In the genomic region with DNA sequence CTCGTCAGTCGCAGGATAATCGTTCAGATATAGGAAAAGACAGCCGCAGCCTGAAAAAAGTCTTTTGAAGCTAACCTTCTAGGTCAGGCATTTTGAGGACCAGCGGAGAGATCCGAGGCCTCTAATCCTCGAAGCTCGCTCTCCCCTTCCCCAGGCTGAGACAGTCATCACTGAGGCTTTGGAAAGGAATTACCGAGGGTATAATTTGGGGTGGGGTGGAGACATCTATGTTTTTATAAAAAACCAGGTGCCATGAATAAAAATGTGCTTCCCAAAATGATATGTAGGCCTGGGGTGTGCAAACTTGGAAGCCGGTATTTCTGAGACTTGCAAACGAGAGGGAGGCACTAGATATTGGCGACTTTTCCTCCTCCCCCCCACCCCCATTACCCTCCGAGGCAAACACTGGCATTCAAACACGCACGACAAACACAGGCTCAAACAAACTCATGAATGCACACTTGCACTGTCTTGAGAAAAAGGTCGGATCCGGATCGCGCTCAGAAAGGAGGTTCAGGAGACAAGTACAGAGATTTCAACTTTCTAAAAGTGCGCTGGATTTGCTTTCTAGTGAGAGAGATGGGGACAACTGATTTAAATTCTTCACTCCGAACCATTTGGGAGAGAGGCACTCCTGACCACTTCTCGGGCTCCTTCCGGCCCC, we compare ENCODE assay signal across 11 cellular contexts. TPM values are rescaled to one million over a fixed set of nuclear protein-coding genes. Genes with fewer than 3 reads are reported as not detected.
DNase-seq lines count a peak whose midpoint lies in the region; ATAC-seq and TF ChIP-seq lines count a peak whose summit lies in the region.
"Had no signal": no experiment of that assay in that cellular context is flagged by ENCODE, and none has a peak within 500 bp of the region (broad histone marks: within the 10 kb centered on the region; RNA-seq: fewer than 3 reads in every experiment).

No MANE protein-coding gene starts in this region.

- H3K36me3 Mint-ChIP-seq in activated T-cell treated with anti-CD3 and anti-CD28 coated beads, Interleukin-2, amount 50 U/mL, for 72 hours (ENCODE audit: insufficient read depth in 2 of 2): no peaks in the 10 kb centered on the region
- no peaks in the 10 kb centered on the region for H3K36me3 Mint-ChIP-seq in MCF 10A (ENCODE audit: insufficient read depth, unreplicated experiment)

- no peak for TF ChIP-seq POLR2A in transverse colon (IDR thresholded peaks at IDR 0.05)

- peaks cover 100% of the 10 kb centered on the region for H3K27me3 ChIP-seq in transverse colon

- peaks cover 90% of the 10 kb centered on the region for H3K27me3 Mint-ChIP-seq in activated T-cell treated with anti-CD3 and anti-CD28 coated beads, Interleukin-2, amount 50 U/mL, for 72 hours (ENCODE audit: low read depth)
- peaks cover 38% of the 10 kb centered on the region for H3K27me3 Mint-ChIP-seq in MCF 10A (ENCODE audit: insufficient read depth, unreplicated experiment)

- H3K9me3 Mint-ChIP-seq in activated T-cell treated with anti-CD3 and anti-CD28 coated beads, Interleukin-2, amount 50 U/mL, for 72 hours: no peaks in the 10 kb centered on the region
- H3K9me3 Mint-ChIP-seq in MCF 10A (ENCODE audit: unreplicated experiment): no peaks in the 10 kb centered on the region

- POLR2A ChIA-PET in MCF 10A (lab: Yijun Ruan, JAX): no interaction called here

- intact Hi-C loops in MCF 10A (cut with micrococcal nuclease): no loop called here
- intact Hi-C loops in transverse colon (cut with DNase I; ENCODE audit: low total_unique reads): no loop called here

- no TSS peak for BruUV-seq in MCF 10A (replicated peaks; lab: Mats Ljungman, UMichigan)

- no peak overlapping the region for H3K27ac Mint-ChIP-seq in activated T-cell treated with anti-CD3 and anti-CD28 coated beads, Interleukin-2, amount 50 U/mL, for 72 hours
- H3K27ac Mint-ChIP-seq in MCF 10A (ENCODE audit: low read depth, unreplicated experiment): peak overlapping the region; percentile 75

- in situ Hi-C loops in transverse colon (cut with MboI; ENCODE audit: low pct_ligation_motif_present in 1 of 4, low pct_unique_long_range_greater_than_20kb in 1 of 4, low sequenced_read_pairs in 3 of 4): no loop called here

- peak overlapping the region; percentile 87 for H3K27ac ChIP-seq in mesodermal cell (ENCODE audit: low read depth, low read length, severe bottlenecking)
- H3K27ac ChIP-seq in transverse colon: no peak overlapping the region
- H3K27ac ChIP-seq: BLaER1 treated with 17β-estradiol and CSF1 and Interleukin-3, amounts not matched to agents 10 nM and 100 nM had no signal

- CTCF ChIA-PET in MCF 10A (lab: Yijun Ruan, JAX): interaction anchor here (0.7 kb wide), 1 partner anchor 295 kb away, joined by 4 read pairs; no protein-coding TSS in a partner anchor

- peak overlapping the region; percentile 95 for H3K4me3 ChIP-seq in mesodermal cell (ENCODE audit: extremely low read depth, insufficient read depth, low read length, poor library complexity, severe bottlenecking)
- H3K4me3 ChIP-seq in transverse colon: peak overlapping the region in 3 of 4 donors; percentile 51 to 55 (median 54)
- H3K4me3 ChIP-seq: BLaER1 treated with 17β-estradiol and CSF1 and Interleukin-3, amounts not matched to agents 10 nM and 100 nM had no signal

- no peak for TF ChIP-seq CTCF in MCF 10A (IDR thresholded peaks at IDR 0.05; ENCODE audit: unreplicated experiment)
- no peak for TF ChIP-seq CTCF in transverse colon (IDR thresholded peaks at IDR 0.05)

- WGBS in mesodermal cell (ENCODE audit: insufficient coverage in 2 of 2), 2 experiments: 2 to 3% methylated on average over 15 to 22 of the region's 23 CpGs
- WGBS in transverse colon (ENCODE audit: low coverage in 1 of 2), 2 donors: 10 to 16% methylated on average over 7 to 23 of the region's 23 CpGs

- no peak for DNase-seq in activated T-cell treated with anti-CD3 and anti-CD28 coated beads, Interleukin-2, amount 50 U/mL, for 72 hours
- no peak for DNase-seq in activated T-cell treated with anti-CD3 and anti-CD28 coated beads, Interleukin-2, amount 50 U/mL, for 1 hour
- DNase-seq in MCF 10A (ENCODE audit: unreplicated experiment) (no peak), transverse colon (no peak), amniotic stem cell (lab: John Stamatoyannopoulos, UW) (no peak), AML-193 (lab: John Stamatoyannopoulos, UW) (no peak)

- H3K4me1 Mint-ChIP-seq in activated T-cell treated with anti-CD3 and anti-CD28 coated beads, Interleukin-2, amount 50 U/mL, for 72 hours (ENCODE audit: low read depth): peaks cover 10% of the 10 kb centered on the region
- H3K4me1 Mint-ChIP-seq in MCF 10A (ENCODE audit: insufficient read depth, unreplicated experiment): peaks cover 17% of the 10 kb centered on the region

- H3K4me1 ChIP-seq in mesodermal cell (ENCODE audit: control insufficient read depth, insufficient read depth, low read length, poor library complexity, severe bottlenecking) (peaks cover 40% of the 10 kb centered on the region), transverse colon (peaks cover 0 to 27% (median 17%) of the 10 kb centered on the region in 4 donors)
- H3K4me1 ChIP-seq: BLaER1 treated with 17β-estradiol and CSF1 and Interleukin-3, amounts not matched to agents 10 nM and 100 nM had no signal

- H3K4me3 Mint-ChIP-seq in activated T-cell treated with anti-CD3 and anti-CD28 coated beads, Interleukin-2, amount 50 U/mL, for 72 hours: peak overlapping the region; percentile 77 to 85
- peak overlapping the region; percentile 86 for H3K4me3 Mint-ChIP-seq in MCF 10A (ENCODE audit: unreplicated experiment)

- H3K36me3 ChIP-seq in mesodermal cell (ENCODE audit: control insufficient read depth, insufficient read depth, low read length) (peaks cover 36% of the 10 kb centered on the region), transverse colon (no peaks in the 10 kb centered on the region)
- H3K36me3 ChIP-seq: BLaER1 treated with 17β-estradiol and CSF1 and Interleukin-3, amounts not matched to agents 10 nM and 100 nM had no signal

- H3K9me3 ChIP-seq in mesodermal cell (ENCODE audit: control insufficient read depth, low read length) (no peaks in the 10 kb centered on the region), transverse colon (no peaks in the 10 kb centered on the region)

- no peak for TF ChIP-seq EP300 in transverse colon (IDR thresholded peaks at IDR 0.05; ENCODE audit: low read depth)

- no peak for ATAC-seq in activated T-cell treated with anti-CD3 and anti-CD28 coated beads, Interleukin-2, amount 50 U/mL, for 72 hours (replicated peaks in 1 of 2)
- no peak for ATAC-seq in HG03460 (IDR thresholded peaks at IDR 0.05; ENCODE audit: unreplicated experiment)

RNA-seq across cellular contexts. Expression of gene MSX2, which starts 0.9 kb away (rescaled TPM):
- total RNA-seq in activated T-cell treated with anti-CD3 and anti-CD28 coated beads, Interleukin-2, amount 50 U/mL, for 72 hours: under 1 TPM; 0.28 to 0.38 TPM
- total RNA-seq in MCF 10A (2022): 4.8 and 5.6 TPM in 2 replicates
- 195 TPM for polyA plus RNA-seq in mesodermal cell (2013, experiment 1 of 2)
- 141 TPM for polyA plus RNA-seq in mesodermal cell (2013, experiment 2 of 2)
- 1 to 10 TPM in 1 of 4 donors, under 1 TPM in 1, not detected in 2; 0.27 to 1.1 TPM for total RNA-seq in transverse colon
- total RNA-seq: activated CD8-positive, alpha-beta memory T cell treated with anti-CD3 and anti-CD28 coated beads for 36 hours; endothelial cell of umbilical vein had no signal
- polyA plus RNA-seq: endothelial cell of umbilical vein had no signal
